Comparison of ENCODE assay signal across 1 cellular context in genomic region chr9:41074356-41074942, GRCh38.
TF ChIP-seq lines count a peak whose summit lies in the region.

No MANE protein-coding gene starts in this region.

TF ChIP-seq in GM12878, 131 proteins besides CTCF, POLR2A, EP300 and RAD21 (continued from another document):
- peak; percentile 90 for TF ChIP-seq MLLT1 (IDR thresholded peaks at IDR 0.05)
- TF ChIP-seq SMARCA5 (IDR thresholded peaks at IDR 0.05) = 0 out of 2 replicates have a peak, but pooled peaks have one; percentile 21
- TF ChIP-seq RELB (IDR thresholded peaks at IDR 0.05; ENCODE audit: low read depth) = peak; percentile 14; the same call in 1 of the 2 replicates
- TF ChIP-seq BHLHE40 (IDR thresholded peaks at IDR 0.05; ENCODE audit: borderline replicate concordance in 1 of 2, low read depth in 2 of 2, low read length in 1 of 2) = peak in 1 of 2 experiments; percentile 6; a peak in 1 of 4 replicates
